ENCODE assay signal across 9 cellular contexts in the genomic region with DNA sequence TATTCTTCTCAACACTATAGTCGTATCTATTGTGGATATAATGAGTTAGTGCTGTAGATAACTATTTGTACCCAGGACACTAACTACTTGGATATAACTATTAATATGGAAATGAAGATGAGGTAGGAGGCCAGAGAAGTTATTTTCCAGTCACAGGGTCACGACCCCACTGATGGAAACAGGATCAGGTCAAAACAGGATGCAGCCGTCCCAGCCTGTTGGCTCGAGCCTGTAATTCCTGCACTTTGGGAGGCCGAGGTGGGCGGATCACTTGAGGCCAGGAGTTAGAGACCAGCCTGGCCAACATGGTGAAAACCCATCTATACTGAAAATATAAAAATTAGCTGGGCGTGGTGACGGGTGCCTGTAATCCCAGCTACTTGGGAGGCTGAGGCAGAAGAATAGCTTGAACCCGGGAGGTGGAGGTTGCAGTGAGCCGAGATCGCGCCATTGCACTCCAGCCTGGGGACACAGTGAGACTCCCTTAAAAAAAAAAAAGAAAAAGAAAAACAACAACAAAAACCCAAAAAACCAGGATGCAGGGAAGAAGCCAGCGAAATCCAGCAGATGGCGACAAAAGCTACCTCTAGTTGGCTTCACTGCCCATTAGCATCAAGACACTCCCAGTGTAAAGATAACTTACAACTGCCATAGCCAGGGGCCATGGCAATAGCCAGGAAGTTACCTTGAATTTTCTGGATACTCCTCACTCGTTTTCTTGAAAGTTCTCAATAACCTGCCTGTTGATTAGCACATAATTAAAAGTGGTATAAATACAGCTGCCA. TPM values are rescaled to one million over a fixed set of nuclear protein-coding genes. Genes with fewer than 3 reads are reported as not detected.
A peak's percentile ranks its signal among the peaks of the same experiment; 100 is the strongest.
DNase-seq lines count a peak whose midpoint lies in the region; ATAC-seq and TF ChIP-seq lines count a peak whose summit lies in the region.
"Had no signal": no experiment of that assay in that cellular context is flagged by ENCODE, and none has a peak within 500 bp of the region (broad histone marks: within the 10 kb centered on the region; RNA-seq: fewer than 3 reads in every experiment).

No MANE protein-coding gene starts in this region.

- CTCF ChIA-PET in MCF 10A (lab: Yijun Ruan, JAX), result interaction anchor here (0.5 to 1.5 kb wide), 10 partner anchors 8 to 1766 kb away, joined by 3 to 6 read pairs (median 3); no protein-coding TSS in a partner anchor
- CTCF ChIA-PET in CD8-positive, alpha-beta T cell (lab: Charles Lee), result no interaction called here

- H3K9me3 ChIP-seq in breast epithelium, result no peaks in the 10 kb centered on the region
- H3K9me3 ChIP-seq in adrenal gland (replicated peaks in 1 of 3), result no peaks in the 10 kb centered on the region
- no peaks in the 10 kb centered on the region for H3K9me3 ChIP-seq in CD8-positive, alpha-beta T cell (ENCODE audit: low read length)

- no peaks in the 10 kb centered on the region for H3K9me3 Mint-ChIP-seq in MCF 10A (ENCODE audit: unreplicated experiment)
- no peaks in the 10 kb centered on the region for H3K9me3 Mint-ChIP-seq in memory B cell
- H3K9me3 Mint-ChIP-seq in CD8-positive, alpha-beta T cell, result no peaks in the 10 kb centered on the region
- H3K9me3 Mint-ChIP-seq: central memory CD8-positive, alpha-beta T cell had no signal

- WGBS in adrenal gland, 4 donors, result 52 to 59% (median 56%) methylated on average over 13 to 15 of the region's 15 CpGs

- H3K27ac Mint-ChIP-seq in MCF 10A (ENCODE audit: low read depth, unreplicated experiment) (no peak overlapping the region), memory B cell (no peak overlapping the region)
- H3K27ac Mint-ChIP-seq in CD8-positive, alpha-beta T cell, result no peak overlapping the region

- H3K4me1 ChIP-seq in breast epithelium, result no peaks in the 10 kb centered on the region
- no peaks in the 10 kb centered on the region for H3K4me1 ChIP-seq in adrenal gland (replicated peaks in 1 of 2)
- H3K4me1 ChIP-seq in CD8-positive, alpha-beta T cell (ENCODE audit: insufficient read depth, low read length), result no peaks in the 10 kb centered on the region

- H3K36me3 ChIP-seq in breast epithelium (no peaks in the 10 kb centered on the region), adrenal gland (replicated peaks in 1 of 2) (no peaks in the 10 kb centered on the region)
- no peaks in the 10 kb centered on the region for H3K36me3 ChIP-seq in CD8-positive, alpha-beta T cell (ENCODE audit: insufficient read depth, low read length)

- DNase-seq in MCF 10A (ENCODE audit: unreplicated experiment), result peak; percentile 54
- DNase-seq in breast epithelium (ENCODE audit: low spot score in 2 of 2), result no peak
- peak; percentile 14 for DNase-seq in NCI-H1092 (lab: John Stamatoyannopoulos, UW)
- DNase-seq in adrenal gland, result peak in 4 of 7 donors; percentile 13 to 52 (median 32)
- no peak for DNase-seq in memory B cell (ENCODE audit: low spot score in 2 of 2)
- no peak for DNase-seq in CD8-positive, alpha-beta T cell

- TF ChIP-seq POLR2A in breast epithelium (IDR thresholded peaks at IDR 0.05) (no peak), adrenal gland (IDR thresholded peaks at IDR 0.05) (no peak)

- H3K4me3 Mint-ChIP-seq in MCF 10A (ENCODE audit: unreplicated experiment), result no peak overlapping the region
- no peak overlapping the region for H3K4me3 Mint-ChIP-seq in memory B cell
- H3K4me3 Mint-ChIP-seq in CD8-positive, alpha-beta T cell, result no peak overlapping the region
- H3K4me3 Mint-ChIP-seq: central memory CD8-positive, alpha-beta T cell had no signal

- H3K27me3 Mint-ChIP-seq in MCF 10A (ENCODE audit: insufficient read depth, unreplicated experiment) (peaks cover 26% of the 10 kb centered on the region), memory B cell (peaks cover 7% of the 10 kb centered on the region)
- peaks cover 13% of the 10 kb centered on the region for H3K27me3 Mint-ChIP-seq in CD8-positive, alpha-beta T cell (ENCODE audit: low read depth)

- no peak overlapping the region for H3K4me3 ChIP-seq in breast epithelium
- no peak overlapping the region for H3K4me3 ChIP-seq in adrenal gland
- no peak overlapping the region for H3K4me3 ChIP-seq in CD8-positive, alpha-beta T cell (ENCODE audit: low read depth, low read length)

- H3K4me1 Mint-ChIP-seq in MCF 10A (ENCODE audit: insufficient read depth, unreplicated experiment) (no peaks in the 10 kb centered on the region), memory B cell (no peaks in the 10 kb centered on the region)
- no peaks in the 10 kb centered on the region for H3K4me1 Mint-ChIP-seq in CD8-positive, alpha-beta T cell (ENCODE audit: low read depth)
- H3K4me1 Mint-ChIP-seq: central memory CD8-positive, alpha-beta T cell had no signal

- ATAC-seq in memory B cell (ENCODE audit: low read depth) (peak; percentile 32), GM21423 (IDR thresholded peaks at IDR 0.05; ENCODE audit: unreplicated experiment) (no peak), HG02763 (IDR thresholded peaks at IDR 0.05; ENCODE audit: unreplicated experiment) (no peak)
- ATAC-seq in CD8-positive, alpha-beta T cell, result no peak

- TF ChIP-seq CTCF in MCF 10A (IDR thresholded peaks at IDR 0.05; ENCODE audit: unreplicated experiment), result peak; percentile 56
- TF ChIP-seq CTCF in breast epithelium (IDR thresholded peaks at IDR 0.05), result no peak
- TF ChIP-seq CTCF in adrenal gland (IDR thresholded peaks at IDR 0.05), result peak in 5 of 6 experiments; percentile 21 to 52 (median 32)
- TF ChIP-seq CTCF in CD8-positive, alpha-beta T cell (IDR thresholded peaks at IDR 0.05), result no peak

- POLR2A ChIA-PET in MCF 10A (lab: Yijun Ruan, JAX), result interaction anchor here (1.1 kb wide), 1 partner anchor 11 kb away, joined by 3 read pairs; no protein-coding TSS in a partner anchor
- POLR2A ChIA-PET in CD8-positive, alpha-beta T cell (lab: Charles Lee), result interaction anchor here (0.6 to 0.7 kb wide), 2 partner anchors 91 to 1251 kb away, joined by 3 to 4 read pairs; no protein-coding TSS in a partner anchor

- H3K27ac ChIP-seq in breast epithelium, result no peak overlapping the region
- no peak overlapping the region for H3K27ac ChIP-seq in adrenal gland
- no peak overlapping the region for H3K27ac ChIP-seq in CD8-positive, alpha-beta T cell (ENCODE audit: low read depth, low read length)

- H3K36me3 Mint-ChIP-seq in MCF 10A (ENCODE audit: insufficient read depth, unreplicated experiment), result no peaks in the 10 kb centered on the region
- H3K36me3 Mint-ChIP-seq in memory B cell, result no peaks in the 10 kb centered on the region
- no peaks in the 10 kb centered on the region for H3K36me3 Mint-ChIP-seq in CD8-positive, alpha-beta T cell

- no TSS peak for BruUV-seq in MCF 10A (replicated peaks; lab: Mats Ljungman, UMichigan)

- intact Hi-C loops in MCF 10A (cut with micrococcal nuclease) (no loop called here), breast epithelium (cut with DNase I; ENCODE audit: low total_unique reads) (no loop called here), adrenal gland (cut with DNase I) (no loop called here)
- intact Hi-C loops in CD8-positive, alpha-beta T cell (cut with DNase I, micrococcal nuclease), result no loop called here

- peaks cover 0 to 12% of the 10 kb centered on the region in 2 donors for H3K27me3 ChIP-seq in breast epithelium
- peaks cover 7% of the 10 kb centered on the region for H3K27me3 ChIP-seq in adrenal gland
- H3K27me3 ChIP-seq in CD8-positive, alpha-beta T cell (ENCODE audit: insufficient read depth, low read length), result no peaks in the 10 kb centered on the region

RNA-seq across cellular contexts. Expression of gene NKAP, which starts 37.9 kb away (rescaled TPM):
- total RNA-seq in MCF 10A (2022), result 10.4 and 13.8 TPM in 2 replicates
- 1 to 10 TPM; 6.4 to 7.3 (median 6.9) TPM for total RNA-seq in breast epithelium
- 10 to 100 TPM in 1 of 8 donors, 1 to 10 TPM in 7; 5.1 to 13.3 (median 9.4) TPM for total RNA-seq in adrenal gland
- polyA plus RNA-seq in adrenal gland, result 10 to 100 TPM in 2 of 3 donors, 1 to 10 TPM in 1; 9.3 to 12.8 (median 10.2) TPM
- 10 to 100 TPM; 17.4 to 20.1 TPM for total RNA-seq in CD8-positive, alpha-beta T cell

Comparison
In these comparisons a context has a peak if more than half of its experiments do, and no peak if none do; other contexts are left out.
1. DNase-seq: peak in MCF 10A (single experiment), NCI-H1092 (single experiment) and adrenal gland (4 of 7); none in breast epithelium (0 of 2), memory B cell (0 of 2) and CD8-positive, alpha-beta T cell (0 of 7).
2. CTCF ChIP-seq: peak in MCF 10A (single experiment) and adrenal gland (5 of 6); none in breast epithelium (0 of 3) and CD8-positive, alpha-beta T cell (single experiment).